Comparison of ENCODE assay signal across 14 cellular contexts in genomic region chr9:130234340-130235260, GRCh38. TPM values are rescaled to one million over a fixed set of nuclear protein-coding genes. Genes with fewer than 3 reads are reported as not detected.
DNase-seq lines count a peak whose midpoint lies in the region; TF ChIP-seq lines count a peak whose summit lies in the region.
"Had no signal": no experiment of that assay in that cellular context is flagged by ENCODE, and none has a peak within 500 bp of the region (broad histone marks: within the 10 kb centered on the region; RNA-seq: fewer than 3 reads in every experiment).

No MANE protein-coding gene starts in this region.

- DNase-seq in G401 (ENCODE audit: low spot score) (peak; percentile 25), RWPE1 (ENCODE audit: low spot score) (no peak), fibroblast of mammary gland (ENCODE audit: low read depth) (peak; percentile 68), posterior vena cava (ENCODE audit: low spot score) (peak; percentile 66), mucosa of gallbladder (ENCODE audit: low spot score) (no peak), GM03348 (ENCODE audit: low spot score) (no peak), cortex of kidney (lab: John Stamatoyannopoulos, UW) (no peak)
- no peak for DNase-seq in central memory CD4-positive, alpha-beta T cell
- DNase-seq: activated T-cell treated with anti-CD3 and anti-CD28 coated beads, Interleukin-2, amount 50 U/mL, for 1 hour; CD8-positive, alpha-beta memory T cell; NCI-H1092; NCI-H69 had no signal

- intact Hi-C loops in posterior vena cava (cut with DNase I): loop anchor here (5.0 to 10.0 kb wide), 4 partner anchors 50 to 360 kb away; no protein-coding TSS in a partner anchor

- POLR2A ChIA-PET in RWPE1 (lab: Yijun Ruan, JAX; ENCODE audit: low non-redundant PET): no interaction called here

- in situ Hi-C loops in G401 (cut with HindIII; ENCODE audit: low sequenced_read_pairs): no loop called here

- TF ChIP-seq CTCF in RWPE1 (conservative IDR thresholded peaks at IDR 0.05; ENCODE audit: low read depth) (no peak), fibroblast of mammary gland (conservative IDR thresholded peaks at IDR 0.05; ENCODE audit: control insufficient read depth, insufficient read depth, low read depth, low read length) (no peak)

- CTCF ChIA-PET in RWPE1 (lab: Yijun Ruan, JAX): interaction anchor here (0.6 kb wide), 2 partner anchors 407 to 903 kb away, joined by 3 read pairs; no protein-coding TSS in a partner anchor

- H3K27ac ChIP-seq in RWPE1: peak overlapping the region; percentile 70
- H3K27ac ChIP-seq: cardiac muscle cell, suprapubic skin had no signal

- H3K4me3 ChIP-seq in fibroblast of mammary gland (ENCODE audit: control insufficient read depth, low read depth, low read length): no peak overlapping the region
- H3K4me3 ChIP-seq: cardiac muscle cell, suprapubic skin had no signal

RNA-seq across cellular contexts. Expression of gene HMCN2, which starts 31.0 kb away (rescaled TPM):
- total RNA-seq in G401 (2014; rRNA removed; shearing (Covaris generic)): 0.07 TPM in 1 of 2 replicates, not detected in the other
- total RNA-seq in posterior vena cava (100 to 1,000 TPM in 1 of 2 donors, 10 to 100 TPM in 1; 98.8 to 224 TPM), mucosa of gallbladder (1.8 TPM)
- total RNA-seq: CD8-positive, alpha-beta memory T cell had no signal

Comparison
In these comparisons a context has a peak if more than half of its experiments do, and no peak if none do; other contexts are left out.
1. DNase-seq: peak in G401 (single experiment), fibroblast of mammary gland (single experiment) and posterior vena cava (single experiment); none in RWPE1 (single experiment), mucosa of gallbladder (single experiment), GM03348 (single experiment), central memory CD4-positive, alpha-beta T cell (single experiment) and cortex of kidney (single experiment).
2. RNA of gene HMCN2, which starts 31.0 kb away (total RNA-seq): 98.8 to 224 TPM in posterior vena cava; 1.8 TPM in mucosa of gallbladder (single experiment) and 0.07 TPM in G401; every median in the first group is over 10 times any median in the second.